In genomic region chrX:143664302-143664701, GRCh38 we compare ENCODE assay signal across 9 cellular contexts. TPM values are rescaled to one million over a fixed set of nuclear protein-coding genes. Genes with fewer than 3 reads are reported as not detected.
A peak's percentile ranks its signal among the peaks of the same experiment; 100 is the strongest.
DNase-seq lines count a peak whose midpoint lies in the region; TF ChIP-seq lines count a peak whose summit lies in the region.
"Had no signal": no experiment of that assay in that cellular context is flagged by ENCODE, and none has a peak within 500 bp of the region (broad histone marks: within the 10 kb centered on the region; RNA-seq: fewer than 3 reads in every experiment).

No MANE protein-coding gene starts in this region.

- DNase-seq in NCI-H1092 treated with DMSO at 0.1 percent for 48 hours (lab: John Stamatoyannopoulos, UW) (peak; percentile 21), NCI-H1092 (lab: John Stamatoyannopoulos, UW) (no peak), M059J (ENCODE audit: low read depth) (peak; percentile 1), choroid plexus epithelial cell (ENCODE audit: low read depth) (peak; percentile 16), renal cortical epithelial cell (ENCODE audit: low read depth) (peak; percentile 9), Calu3 (no peak), T-helper 1 cell (no peak), NOMO-1 treated with dmso at 0.1 percent for 144 hours (lab: John Stamatoyannopoulos, UW; ENCODE audit: unreplicated experiment) (no peak)
- DNase-seq: stimulated activated naive CD4-positive, alpha-beta T cell had no signal

- no peaks in the 10 kb centered on the region for H3K9me3 Mint-ChIP-seq in Calu3 (ENCODE audit: low read depth, unreplicated experiment)

- CTCF ChIA-PET in Calu3 (lab: Charles Lee): no interaction called here

- intact Hi-C loops in Calu3 (cut with micrococcal nuclease; ENCODE audit: unreplicated experiment): loop anchor here (1.0 kb wide), 1 partner anchor 1527 kb away; no protein-coding TSS in a partner anchor

- H3K27me3 Mint-ChIP-seq in Calu3 (ENCODE audit: unreplicated experiment): no peaks in the 10 kb centered on the region

- H3K36me3 Mint-ChIP-seq in Calu3 (ENCODE audit: insufficient read depth, unreplicated experiment): no peaks in the 10 kb centered on the region

- no TSS peak for BruUV-seq in Calu3 (replicated peaks; lab: Mats Ljungman, UMichigan)

- H3K27ac Mint-ChIP-seq in Calu3 (ENCODE audit: unreplicated experiment): no peak overlapping the region

- no peak overlapping the region for H3K4me3 ChIP-seq in choroid plexus epithelial cell (ENCODE audit: low read depth, low read length)

- no peaks in the 10 kb centered on the region for H3K4me1 Mint-ChIP-seq in Calu3 (ENCODE audit: low read depth, unreplicated experiment)

- TF ChIP-seq CTCF in choroid plexus epithelial cell (conservative IDR thresholded peaks at IDR 0.05; ENCODE audit: low read depth, low read length) (peak; percentile 50), Calu3 (IDR thresholded peaks at IDR 0.05; ENCODE audit: unreplicated experiment) (no peak)

- no peak overlapping the region for H3K4me3 Mint-ChIP-seq in Calu3 (ENCODE audit: low read depth, unreplicated experiment)

RNA-seq across cellular contexts. Expression of gene SLITRK4, which starts 28.4 kb away (rescaled TPM):
- total RNA-seq in M059J (2014; rRNA removed; shearing (Covaris generic)): not detected in 2 replicates
- total RNA-seq in renal cortical epithelial cell (27.4 and 30.6 TPM in 2 replicates), Calu3 (2022) (not detected in 2 replicates)

RNA-seq across cellular contexts. Expression of gene SPANXN2, which starts 56.2 kb away (rescaled TPM):
- not detected in 2 replicates for total RNA-seq in M059J (2014; rRNA removed; shearing (Covaris generic))
- not detected in 2 replicates for total RNA-seq in renal cortical epithelial cell
- total RNA-seq in Calu3 (2022): not detected in 2 replicates

Comparison
In these comparisons a context has a peak if more than half of its experiments do, and no peak if none do; other contexts are left out.
1. DNase-seq: peak in NCI-H1092 treated with DMSO at 0.1 percent for 48 hours (single experiment), M059J (single experiment), choroid plexus epithelial cell (single experiment) and renal cortical epithelial cell (single experiment); none in NCI-H1092 (single experiment), Calu3 (single experiment), T-helper 1 cell (0 of 5) and NOMO-1 treated with dmso at 0.1 percent for 144 hours (single experiment).
2. RNA of gene SLITRK4, which starts 28.4 kb away (total RNA-seq): 27.4 to 30.6 TPM in renal cortical epithelial cell; not detected in M059J and not detected in Calu3; every median in the first group is over 10 times any median in the second.